In genomic region chr15:71279757-71280141, GRCh38 we compare ENCODE assay signal across 15 cellular contexts.
DNase-seq lines count a peak whose midpoint lies in the region; ATAC-seq, FAIRE-seq and TF ChIP-seq lines count a peak whose summit lies in the region.
"Had no signal": no experiment of that assay in that cellular context is flagged by ENCODE, and none has a peak within 500 bp of the region (broad histone marks: within the 10 kb centered on the region; RNA-seq: fewer than 3 reads in every experiment).

No MANE protein-coding gene starts in this region.

- H3K27ac ChIP-seq in SK-N-SH (ENCODE audit: low read depth in 2 of 2, low read length in 1 of 2) (peak overlapping the region; percentile 56 to 88; a peak in 3 of 4 replicates), esophagus muscularis mucosa (replicated peaks in 1 of 4) (peak overlapping the region; percentile 58 to 77 (median 70)), uterus (peak overlapping the region; percentile 73 to 81)

- ATAC-seq in SK-N-SH treated with all-trans-retinoic acid at 6 μM for 48 hours = no peak
- no peak for ATAC-seq in activated CD4-positive, alpha-beta T cell treated with anti-CD3 and anti-CD28 coated beads for 36 hours

- H3K27me3 ChIP-seq in SK-N-SH (ENCODE audit: insufficient read depth) = no peaks in the 10 kb centered on the region
- H3K27me3 ChIP-seq in esophagus muscularis mucosa = no peaks in the 10 kb centered on the region
- H3K27me3 ChIP-seq in uterus = no peaks in the 10 kb centered on the region
- H3K27me3 ChIP-seq: dorsolateral prefrontal cortex had no signal

- no peak for TF ChIP-seq RAD21 in SK-N-SH (IDR thresholded peaks at IDR 0.05; ENCODE audit: low read length)

- TF ChIP-seq POLR2A in esophagus muscularis mucosa (IDR thresholded peaks at IDR 0.05; ENCODE audit: low read depth) (no peak), uterus (IDR thresholded peaks at IDR 0.05) (no peak)

- POLR2A ChIA-PET in SK-N-SH (lab: Yijun Ruan, JAX) = no interaction called here
- POLR2A ChIA-PET in activated CD4-positive, alpha-beta T cell treated with anti-CD3 and anti-CD28 coated beads for 36 hours (lab: Charles Lee) = no interaction called here

- no peak for TF ChIP-seq CTCF in SK-N-SH (IDR thresholded peaks at IDR 0.05)
- no peak for TF ChIP-seq CTCF in esophagus muscularis mucosa (IDR thresholded peaks at IDR 0.05)
- no peak for TF ChIP-seq CTCF in mesothelial cell of epicardium (IDR thresholded peaks at IDR 0.05; ENCODE audit: unreplicated experiment)
- no peak for TF ChIP-seq CTCF in uterus (IDR thresholded peaks at IDR 0.05)

- no peak overlapping the region for H3K4me3 Mint-ChIP-seq in mesothelial cell of epicardium
- H3K4me3 Mint-ChIP-seq in T-helper 2 cell treated with Interferon-gamma antibody and Interleukin-4, amounts not matched to agents 5 μg/mL and 100 μg/mL, for 36 hours = no peak overlapping the region
- H3K4me3 Mint-ChIP-seq in activated CD4-positive, alpha-beta T cell treated with anti-CD3 and anti-CD28 coated beads for 36 hours = no peak overlapping the region
- H3K4me3 Mint-ChIP-seq: nephron progenitor cell had no signal

- no peaks in the 10 kb centered on the region for H3K9me3 ChIP-seq in SK-N-SH
- no peaks in the 10 kb centered on the region for H3K9me3 ChIP-seq in esophagus muscularis mucosa
- H3K9me3 ChIP-seq in uterus = no peaks in the 10 kb centered on the region

- H3K36me3 Mint-ChIP-seq in mesothelial cell of epicardium = no peaks in the 10 kb centered on the region
- H3K36me3 Mint-ChIP-seq in T-helper 2 cell treated with Interferon-gamma antibody and Interleukin-4, amounts not matched to agents 5 μg/mL and 100 μg/mL, for 36 hours (ENCODE audit: low read depth) = no peaks in the 10 kb centered on the region
- H3K36me3 Mint-ChIP-seq in activated CD4-positive, alpha-beta T cell treated with anti-CD3 and anti-CD28 coated beads for 36 hours (ENCODE audit: low read depth) = no peaks in the 10 kb centered on the region

- CTCF ChIA-PET in SK-N-SH (lab: Yijun Ruan, JAX) = no interaction called here
- CTCF ChIA-PET in activated CD4-positive, alpha-beta T cell treated with anti-CD3 and anti-CD28 coated beads for 36 hours (lab: Charles Lee) = no interaction called here

- no peaks in the 10 kb centered on the region for H3K9me3 Mint-ChIP-seq in mesothelial cell of epicardium
- H3K9me3 Mint-ChIP-seq in T-helper 2 cell treated with Interferon-gamma antibody and Interleukin-4, amounts not matched to agents 5 μg/mL and 100 μg/mL, for 36 hours = no peaks in the 10 kb centered on the region
- H3K9me3 Mint-ChIP-seq in activated CD4-positive, alpha-beta T cell treated with anti-CD3 and anti-CD28 coated beads for 36 hours (ENCODE audit: low read depth) = no peaks in the 10 kb centered on the region
- H3K9me3 Mint-ChIP-seq: nephron progenitor cell had no signal

- H3K4me1 ChIP-seq in SK-N-SH (ENCODE audit: control insufficient read depth in 1 of 2, insufficient read depth in 2 of 2, low read depth in 1 of 2, low read length in 1 of 2) = peaks cover 6 to 42% of the 10 kb centered on the region in 2 experiments; a peak in 3 of 4 replicates
- peaks cover 21 to 32% (median 31%) of the 10 kb centered on the region in 4 donors for H3K4me1 ChIP-seq in esophagus muscularis mucosa
- no peaks in the 10 kb centered on the region for H3K4me1 ChIP-seq in uterus

- peak overlapping the region; percentile 95 for H3K27ac Mint-ChIP-seq in mesothelial cell of epicardium
- no peak overlapping the region for H3K27ac Mint-ChIP-seq in T-helper 2 cell treated with Interferon-gamma antibody and Interleukin-4, amounts not matched to agents 5 μg/mL and 100 μg/mL, for 36 hours
- H3K27ac Mint-ChIP-seq in activated CD4-positive, alpha-beta T cell treated with anti-CD3 and anti-CD28 coated beads for 36 hours = no peak overlapping the region

- no peaks in the 10 kb centered on the region for H4K20me1 ChIP-seq in SK-N-SH (ENCODE audit: insufficient read depth)

- no peak overlapping the region for H2AFZ ChIP-seq in SK-N-SH (ENCODE audit: low read depth)

- H3K27me3 Mint-ChIP-seq in mesothelial cell of epicardium (ENCODE audit: low read depth) = no peaks in the 10 kb centered on the region
- peaks cover 17% of the 10 kb centered on the region for H3K27me3 Mint-ChIP-seq in T-helper 2 cell treated with Interferon-gamma antibody and Interleukin-4, amounts not matched to agents 5 μg/mL and 100 μg/mL, for 36 hours (ENCODE audit: low read depth)
- H3K27me3 Mint-ChIP-seq in activated CD4-positive, alpha-beta T cell treated with anti-CD3 and anti-CD28 coated beads for 36 hours = peaks cover 3% of the 10 kb centered on the region

- H3K36me3 ChIP-seq in SK-N-SH (replicated peaks in 1 of 2; ENCODE audit: control insufficient read depth in 1 of 2, insufficient read depth in 2 of 2, low read length in 1 of 2) (no peaks in the 10 kb centered on the region), esophagus muscularis mucosa (no peaks in the 10 kb centered on the region), uterus (no peaks in the 10 kb centered on the region)

- 81% methylated on average over 4 of the region's 4 CpGs for WGBS in SK-N-SH (ENCODE audit: low lambda C conversion rate)
- WGBS in esophagus muscularis mucosa = 92% methylated on average over 4 of the region's 4 CpGs

- H3K4me2 ChIP-seq in SK-N-SH = peak overlapping the region; percentile 71

- H3K9ac ChIP-seq in SK-N-SH = no peak overlapping the region; the same call in 1 of the 2 replicates

- H3F3A ChIP-seq in SK-N-SH (replicated peaks; ENCODE audit: insufficient read depth) = peaks cover 41% of the 10 kb centered on the region

- TF ChIP-seq EP300 in SK-N-SH (IDR thresholded peaks at IDR 0.05; ENCODE audit: borderline replicate concordance in 1 of 2, low read depth in 1 of 2, low read length in 1 of 2) (no peak), esophagus muscularis mucosa (IDR thresholded peaks at IDR 0.05) (no peak)

- no peaks in the 10 kb centered on the region for H3K9me2 ChIP-seq in SK-N-SH

- H3K79me2 ChIP-seq in SK-N-SH (ENCODE audit: insufficient read depth) = 0 out of 2 replicates have a peak, but pooled peaks cover 7% of the 10 kb centered on the region

- DNase-seq in SK-N-SH (no peak), esophagus muscularis mucosa (ENCODE audit: extremely low spot score) (no peak), mesothelial cell of epicardium (ENCODE audit: low spot score in 2 of 2, unreplicated experiment in 2 of 2) (no peak), uterus (no peak), GM19239 (ENCODE audit: insufficient read length, low spot score) (no peak)
- no peak for DNase-seq in T-helper 2 cell treated with Interferon-gamma antibody and Interleukin-4, amounts not matched to agents 5 μg/mL and 100 μg/mL, for 36 hours (ENCODE audit: low spot score)
- DNase-seq in activated CD4-positive, alpha-beta T cell treated with anti-CD3 and anti-CD28 coated beads for 36 hours = no peak
- DNase-seq: activated CD4-positive, CD25-positive, alpha-beta regulatory T cell treated with anti-CD3 and anti-CD28 coated beads, Interleukin-2, amount 50 U/mL, for 72 hours; activated T-cell treated with anti-CD3 and anti-CD28 coated beads, Interleukin-2, amount 50 U/mL, for 1 hour; dorsolateral prefrontal cortex; islet precursor cell; Karpas-422; nephron progenitor cell had no signal

- H3K4me3 ChIP-seq in SK-N-SH (ENCODE audit: low read depth in 2 of 2, low read length in 1 of 2) (no peak overlapping the region), esophagus muscularis mucosa (no peak overlapping the region), uterus (no peak overlapping the region)
- H3K4me3 ChIP-seq: dorsolateral prefrontal cortex had no signal

- intact Hi-C loops in esophagus muscularis mucosa (cut with DNase I) = no loop called here
- intact Hi-C loops in uterus (cut with DNase I; ENCODE audit: low total_unique reads) = no loop called here
- intact Hi-C loops in activated CD4-positive, alpha-beta T cell treated with anti-CD3 and anti-CD28 coated beads for 36 hours (cut with DNase I, micrococcal nuclease) = no loop called here

- FAIRE-seq in GM19239 (lab: Jason Lieb, UNC) = no peak
- FAIRE-seq: frontal cortex had no signal

- H3K4me1 Mint-ChIP-seq in mesothelial cell of epicardium = peaks cover 71% of the 10 kb centered on the region
- no peaks in the 10 kb centered on the region for H3K4me1 Mint-ChIP-seq in T-helper 2 cell treated with Interferon-gamma antibody and Interleukin-4, amounts not matched to agents 5 μg/mL and 100 μg/mL, for 36 hours (ENCODE audit: low read depth)
- no peaks in the 10 kb centered on the region for H3K4me1 Mint-ChIP-seq in activated CD4-positive, alpha-beta T cell treated with anti-CD3 and anti-CD28 coated beads for 36 hours

TF ChIP-seq in SK-N-SH, 30 proteins besides CTCF, POLR2A, EP300 and RAD21 (continues in another document):
- TF ChIP-seq RCOR1 (IDR thresholded peaks at IDR 0.05; ENCODE audit: low read length) (no peak), USF2 (IDR thresholded peaks at IDR 0.05; ENCODE audit: borderline replicate concordance, low read depth, low read length) (no peak), CHD2 (IDR thresholded peaks at IDR 0.05; ENCODE audit: low read length, partially characterized antibody) (no peak), POLR2AphosphoS5 (IDR thresholded peaks at IDR 0.05; ENCODE audit: low read depth, low read length) (no peak), TEAD4 (IDR thresholded peaks at IDR 0.05; ENCODE audit: borderline replicate concordance, insufficient read depth) (no peak)

TF ChIP-seq in SK-N-SH treated with all-trans-retinoic acid at 6 μM for 48 hours, 23 proteins besides CTCF, POLR2A, EP300 and RAD21:
- TF ChIP-seq POU6F1 (CRISPR knock-in tag; IDR thresholded peaks at IDR 0.05; ENCODE audit: borderline replicate concordance, low read depth) = no peak
